Comparison of ENCODE assay signal across 14 cellular contexts in genomic region chr1:10337436-10337835, GRCh38.
A peak's percentile ranks its signal among the peaks of the same experiment; 100 is the strongest.
DNase-seq lines count a peak whose midpoint lies in the region; ATAC-seq, FAIRE-seq and TF ChIP-seq lines count a peak whose summit lies in the region.
"Had no signal": no experiment of that assay in that cellular context is flagged by ENCODE, and none has a peak within 500 bp of the region (broad histone marks: within the 10 kb centered on the region; RNA-seq: fewer than 3 reads in every experiment).

No MANE protein-coding gene starts in this region.

- DNase-seq in GM12891 (ENCODE audit: insufficient read length, low spot score) (no peak), WERI-Rb-1 (no peak), nephron progenitor cell (no peak), esophagus muscularis mucosa (ENCODE audit: extremely low spot score) (no peak), HK-2 (ENCODE audit: unreplicated experiment) (no peak), omental fat pad (ENCODE audit: low spot score) (no peak)
- no peak for DNase-seq in activated naive CD4-positive, alpha-beta T cell treated with Interleukin-2 at 50 U/mL for 16 hours
- DNase-seq: NCI-H2081 treated with DMSO at 0.1 percent for 48 hours, NCI-H748 treated with DMSO at 0.1 percent for 48 hours had no signal

- peak overlapping the region; percentile 83 for H3K27ac Mint-ChIP-seq in nephron progenitor cell

- H3K4me3 ChIP-seq in WERI-Rb-1 (ENCODE audit: low read depth, low read length) = no peak overlapping the region
- no peak overlapping the region for H3K4me3 ChIP-seq in ectodermal cell (ENCODE audit: insufficient read depth, low read depth, low read length)
- H3K4me3 ChIP-seq in esophagus muscularis mucosa = no peak overlapping the region

- no peaks in the 10 kb centered on the region for H3K9me3 Mint-ChIP-seq in nephron progenitor cell
- H3K9me3 Mint-ChIP-seq: CD4-positive, CD25-positive, alpha-beta regulatory T cell had no signal

- H3K36me3 Mint-ChIP-seq in nephron progenitor cell (ENCODE audit: low read depth) = peaks cover 37% of the 10 kb centered on the region

- H3K4me1 Mint-ChIP-seq in nephron progenitor cell = peaks cover 10% of the 10 kb centered on the region
- H3K4me1 Mint-ChIP-seq: CD4-positive, CD25-positive, alpha-beta regulatory T cell had no signal

- peaks cover 4% of the 10 kb centered on the region for H3K4me1 ChIP-seq in ectodermal cell (ENCODE audit: control insufficient read depth, insufficient read depth, low read length)
- peaks cover 0 to 13% (median 2%) of the 10 kb centered on the region in 4 donors for H3K4me1 ChIP-seq in esophagus muscularis mucosa
- H3K4me1 ChIP-seq: BE2C had no signal

- H3K9me3 ChIP-seq in WERI-Rb-1 (ENCODE audit: severe bottlenecking) (no peaks in the 10 kb centered on the region), ectodermal cell (ENCODE audit: control insufficient read depth, low read length) (no peaks in the 10 kb centered on the region), esophagus muscularis mucosa (no peaks in the 10 kb centered on the region)
- H3K9me3 ChIP-seq: BE2C, Caco-2 had no signal

- no peaks in the 10 kb centered on the region for H3K27me3 Mint-ChIP-seq in nephron progenitor cell (ENCODE audit: low read depth, poor library complexity)
- H3K27me3 Mint-ChIP-seq: CD4-positive, CD25-positive, alpha-beta regulatory T cell had no signal

- FAIRE-seq in GM12891 (lab: Jason Lieb, UNC) = peak; percentile 40
- FAIRE-seq: HTR-8/SVneo had no signal

- TF ChIP-seq POLR2A in GM12891 (IDR thresholded peaks at IDR 0.05; ENCODE audit: low read depth, low read length) = no peak
- no peak for TF ChIP-seq POLR2A in esophagus muscularis mucosa (IDR thresholded peaks at IDR 0.05; ENCODE audit: low read depth)

- no peak for ATAC-seq in omental fat pad (ENCODE audit: low FRiP score)

- intact Hi-C loops in esophagus muscularis mucosa (cut with DNase I) = loop anchor here (5.0 to 10.0 kb wide), 2 partner anchors 130 to 383 kb away; no protein-coding TSS in a partner anchor

- H3K27ac ChIP-seq in WERI-Rb-1 (0 out of 2 replicates have a peak overlapping the region, but pooled peaks have one; percentile 10), ectodermal cell (ENCODE audit: insufficient read depth, low read depth, low read length, poor library complexity, severe bottlenecking) (peak overlapping the region; percentile 9), esophagus muscularis mucosa (replicated peaks in 1 of 4) (no peak overlapping the region)

- no peak for TF ChIP-seq EP300 in esophagus muscularis mucosa (IDR thresholded peaks at IDR 0.05)

- 84 to 87% methylated on average over 3 of the region's 3 CpGs for WGBS in ectodermal cell, 2 experiments
- WGBS in esophagus muscularis mucosa = 65% methylated on average over 3 of the region's 3 CpGs

- H3K4me3 Mint-ChIP-seq in nephron progenitor cell = no peak overlapping the region
- H3K4me3 Mint-ChIP-seq: CD4-positive, CD25-positive, alpha-beta regulatory T cell had no signal

- peaks cover 94% of the 10 kb centered on the region for H3K36me3 ChIP-seq in WERI-Rb-1
- H3K36me3 ChIP-seq in ectodermal cell (ENCODE audit: control insufficient read depth, insufficient read depth, low read length) = peaks cover 38% of the 10 kb centered on the region
- peaks cover 45 to 96% (median 58%) of the 10 kb centered on the region in 4 donors for H3K36me3 ChIP-seq in esophagus muscularis mucosa
- H3K36me3 ChIP-seq: BE2C had no signal

- TF ChIP-seq CTCF in WERI-Rb-1 (IDR thresholded peaks at IDR 0.05; ENCODE audit: low read depth, low read length) = no peak
- TF ChIP-seq CTCF in nephron progenitor cell (IDR thresholded peaks at IDR 0.05) = no peak
- TF ChIP-seq CTCF in esophagus muscularis mucosa (IDR thresholded peaks at IDR 0.05) = no peak
- TF ChIP-seq CTCF in omental fat pad (IDR thresholded peaks at IDR 0.05) = no peak

- H3K27me3 ChIP-seq in WERI-Rb-1 (ENCODE audit: insufficient read depth, low read depth, severe bottlenecking) (no peaks in the 10 kb centered on the region), ectodermal cell (ENCODE audit: control insufficient read depth, insufficient read depth, low read length, poor library complexity, severe bottlenecking) (no peaks in the 10 kb centered on the region), esophagus muscularis mucosa (no peaks in the 10 kb centered on the region)
- H3K27me3 ChIP-seq: BE2C had no signal

TF ChIP-seq in GM12891, 5 proteins besides CTCF, POLR2A, EP300 and RAD21:
- TF ChIP-seq PAX5 (IDR thresholded peaks at IDR 0.05; ENCODE audit: insufficient read depth, low read length, severe bottlenecking) = no peak
- TF ChIP-seq TAF1 (IDR thresholded peaks at IDR 0.05; ENCODE audit: low read depth, low read length) = no peak

Comparison
In these comparisons a context has a peak if more than half of its experiments do, and no peak if none do; other contexts are left out.
1. H3K27ac ChIP-seq: peak in WERI-Rb-1 (single experiment) and ectodermal cell (single experiment); none in esophagus muscularis mucosa (0 of 4).